Comparison of ENCODE assay signal across 17 cellular contexts in genomic region chr1:89962742-89963075, GRCh38.
"Had no signal": no experiment of that assay in that cellular context is flagged by ENCODE, and none has a peak within 500 bp of the region (broad histone marks: within the 10 kb centered on the region; RNA-seq: fewer than 3 reads in every experiment).

No MANE protein-coding gene starts in this region.

- H2AFZ ChIP-seq: neural progenitor cell had no signal

- H3K36me3 ChIP-seq: breast epithelium, neural progenitor cell, prostate gland, right atrium auricular region, thyroid gland, WERI-Rb-1 had no signal

- H3K9ac ChIP-seq: neural progenitor cell had no signal

- H3K27me3 ChIP-seq: breast epithelium, neural progenitor cell, right atrium auricular region, thyroid gland had no signal

- ATAC-seq: naive thymus-derived CD4-positive, alpha-beta T cell; T-helper 17 cell had no signal

- H3K9me3 ChIP-seq: breast epithelium, prostate gland, right atrium auricular region, thyroid gland had no signal

- H3K27ac ChIP-seq: breast epithelium, neural progenitor cell, prostate gland, right atrium auricular region, thyroid gland, WERI-Rb-1 had no signal

- DNase-seq: activated CD4-positive, alpha-beta T cell treated with anti-CD3 and anti-CD28 coated beads for 1 hour; activated CD4-positive, alpha-beta T cell treated with anti-CD3 and anti-CD28 coated beads, Interleukin-2, amount 50 U/mL, for 4 hours; activated naive CD4-positive, alpha-beta T cell treated with Interleukin-2 at 50 U/mL for 16 hours; anterior cingulate cortex; cortex of kidney; effector CD4-positive, alpha-beta T cell; mesendoderm; naive thymus-derived CD4-positive, alpha-beta T cell; stimulated activated CD4-positive, alpha-beta T cell treated with anti-CD3 and anti-CD28 coated beads, Interleukin-2, amount 100 ng/mL, for 24 hours; stimulated activated naive CD4-positive, alpha-beta T cell treated with Interleukin-2 at 50 U/mL for 16 hours; T-helper 17 cell; thyroid gland; WERI-Rb-1 had no signal

- H3K4me3 ChIP-seq: breast epithelium, neural progenitor cell, prostate gland, right atrium auricular region, thyroid gland had no signal

- H3K4me2 ChIP-seq: neural progenitor cell had no signal

- H3K4me1 ChIP-seq: breast epithelium, neural progenitor cell, prostate gland, right atrium auricular region, thyroid gland had no signal
